Comparison of ENCODE assay signal across 27 cellular contexts in genomic region chr5:88436290-88436689, GRCh38.
DNase-seq lines count a peak whose midpoint lies in the region; ATAC-seq, FAIRE-seq and TF ChIP-seq lines count a peak whose summit lies in the region.
"Had no signal": no experiment of that assay in that cellular context is flagged by ENCODE, and none has a peak within 500 bp of the region (broad histone marks: within the 10 kb centered on the region; RNA-seq: fewer than 3 reads in every experiment).

No MANE protein-coding gene starts in this region.

- ATAC-seq in HepG2 (no peak), right lobe of liver (no peak), IMR-90 (ENCODE audit: low read depth) (no peak), K562 (no peak)

- no peak for TF ChIP-seq RAD21 in HepG2 (CRISPR knock-in tag; IDR thresholded peaks at IDR 0.05)
- TF ChIP-seq RAD21 in IMR-90 (IDR thresholded peaks at IDR 0.05; ENCODE audit: low read length) = no peak
- TF ChIP-seq RAD21 in K562 (CRISPR knock-in tag; conservative IDR thresholded peaks at IDR 0.05 in 1 of 2, IDR thresholded peaks at IDR 0.05 in 1 of 2) = no peak

- H3K14ac ChIP-seq in IMR-90 (replicated peaks; ENCODE audit: low read depth, low read length) (no peak overlapping the region), neuronal stem cell (ENCODE audit: low read length) (no peak overlapping the region)

- no peak overlapping the region for H2BK15ac ChIP-seq in IMR-90 (ENCODE audit: low read depth, low read length)
- no peak overlapping the region for H2BK15ac ChIP-seq in neuronal stem cell (ENCODE audit: low read length)

- H3K9me3 ChIP-seq in HepG2 (ENCODE audit: low read length) (no peaks in the 10 kb centered on the region), right lobe of liver (no peaks in the 10 kb centered on the region), IMR-90 (ENCODE audit: control insufficient read depth, insufficient read depth, low read length) (no peaks in the 10 kb centered on the region), K562 (replicated peaks; ENCODE audit: control insufficient read depth, insufficient read depth, low read depth, low read length) (no peaks in the 10 kb centered on the region), neuronal stem cell (replicated peaks in 1 of 2; ENCODE audit: control insufficient read depth in 2 of 2, insufficient read depth in 1 of 2, low read depth in 1 of 2, low read length in 2 of 2) (peaks cover 0 to 3% of the 10 kb centered on the region in 2 donors), prostate gland (no peaks in the 10 kb centered on the region)
- H3K9me3 ChIP-seq: BE2C, BLaER1 had no signal

- TF ChIP-seq CTCF in HepG2 (CRISPR knock-in tag; IDR thresholded peaks at IDR 0.05) (no peak), right lobe of liver (IDR thresholded peaks at IDR 0.05) (no peak), IMR-90 (conservative IDR thresholded peaks at IDR 0.05; ENCODE audit: low read depth, low read length) (no peak), K562 (IDR thresholded peaks at IDR 0.05 in 2 of 3, conservative IDR thresholded peaks at IDR 0.05 in 1 of 3; ENCODE audit: insufficient read depth in 2 of 3, low read depth in 1 of 3, low read length in 3 of 3) (no peak), prostate gland (IDR thresholded peaks at IDR 0.05) (no peak)

- H2AFZ ChIP-seq in HepG2 (ENCODE audit: low read length) (no peak overlapping the region), IMR-90 (replicated peaks; ENCODE audit: low read length, poor library complexity) (no peak overlapping the region), K562 (ENCODE audit: low read depth, low read length) (no peak overlapping the region), neuronal stem cell (ENCODE audit: low read length) (no peak overlapping the region)

- no peaks in the 10 kb centered on the region for H3K9me1 ChIP-seq in IMR-90 (ENCODE audit: insufficient read depth, low read length)
- no peaks in the 10 kb centered on the region for H3K9me1 ChIP-seq in K562 (ENCODE audit: control insufficient read depth, insufficient read depth, low read length)

- H3K79me2 ChIP-seq in HepG2 (ENCODE audit: insufficient read depth, low read length) (no peaks in the 10 kb centered on the region), K562 (ENCODE audit: control insufficient read depth, insufficient read depth, low read length) (no peaks in the 10 kb centered on the region)

- no peak overlapping the region for H3K56ac ChIP-seq in IMR-90 (ENCODE audit: extremely low read depth, insufficient read depth, low read length)

- intact Hi-C loops in HepG2 (cut with micrococcal nuclease; ENCODE audit: unreplicated experiment) (no loop called here), right lobe of liver (cut with DNase I) (no loop called here), IMR-90 (cut with micrococcal nuclease) (no loop called here), K562 (cut with micrococcal nuclease) (no loop called here), prostate gland (cut with DNase I) (no loop called here)

- FAIRE-seq in HepG2 (lab: Jason Lieb, UNC) (no peak), K562 (lab: Jason Lieb, UNC) (no peak)
- FAIRE-seq: G401.6, GM12891, GM19239 had no signal

- H3K23ac ChIP-seq in IMR-90 (ENCODE audit: low read depth, low read length) = no peak overlapping the region
- H3K23ac ChIP-seq in neuronal stem cell (ENCODE audit: low read depth, low read length, poor library complexity) = no peak overlapping the region

- H2BK5ac ChIP-seq in IMR-90 (ENCODE audit: low read depth, low read length, poor library complexity, severe bottlenecking) (no peak overlapping the region), neuronal stem cell (ENCODE audit: low read length) (no peak overlapping the region)

- CTCF ChIA-PET in HepG2 (lab: Yijun Ruan, JAX; ENCODE audit: low intra/inter-chr PET ratio, low total read pairs) = no interaction called here
- CTCF ChIA-PET in IMR-90 (lab: Yijun Ruan, JAX) = no interaction called here
- CTCF ChIA-PET in K562 (lab: Yijun Ruan, JAX; ENCODE audit: low intra/inter-chr PET ratio) = no interaction called here

- H3K79me1 ChIP-seq in IMR-90 (ENCODE audit: low read depth in 1 of 2, low read length in 2 of 2) (no peaks in the 10 kb centered on the region), neuronal stem cell (ENCODE audit: low read depth, low read length) (no peaks in the 10 kb centered on the region)

- H2BK120ac ChIP-seq in IMR-90 (ENCODE audit: low read depth, low read length) (no peak overlapping the region), neuronal stem cell (ENCODE audit: low read depth, low read length) (no peak overlapping the region)

- H3K27me3 ChIP-seq in HepG2 (ENCODE audit: control insufficient read depth in 1 of 2, insufficient read depth in 2 of 2, low read length in 2 of 2) (no peaks in the 10 kb centered on the region; a peak in 1 of 5 replicates), right lobe of liver (no peaks in the 10 kb centered on the region), IMR-90 (ENCODE audit: control insufficient read depth, insufficient read depth, low read length) (no peaks in the 10 kb centered on the region), K562 (ENCODE audit: control insufficient read depth in 2 of 2, insufficient read depth in 2 of 2, low read length in 2 of 2) (no peaks in the 10 kb centered on the region), neuronal stem cell (ENCODE audit: control insufficient read depth in 3 of 3, insufficient read depth in 3 of 3, low read depth in 1 of 3, low read length in 3 of 3) (no peaks in the 10 kb centered on the region), prostate gland (replicated peaks; ENCODE audit: insufficient read depth) (no peaks in the 10 kb centered on the region)
- H3K27me3 ChIP-seq: BE2C, BLaER1 had no signal

- in situ Hi-C loops in HepG2 (cut with HindIII; ENCODE audit: extremely low pct_ligation_motif_present, low pct_unique_long_range_greater_than_20kb) (no loop called here), IMR-90 (cut with MboI; ENCODE audit: low sequenced_read_pairs) (no loop called here), K562 (cut with MboI) (no loop called here), G401 (cut with HindIII; ENCODE audit: low sequenced_read_pairs) (no loop called here)

- no peak overlapping the region for H2BK12ac ChIP-seq in neuronal stem cell (ENCODE audit: low read length)

- H3K4me1 ChIP-seq in HepG2 (ENCODE audit: insufficient read depth, low read length) = no peaks in the 10 kb centered on the region
- H3K4me1 ChIP-seq in right lobe of liver = no peaks in the 10 kb centered on the region
- no peaks in the 10 kb centered on the region for H3K4me1 ChIP-seq in IMR-90 (ENCODE audit: control insufficient read depth, insufficient read depth, low read length)
- H3K4me1 ChIP-seq in K562 (replicated peaks in 1 of 2; ENCODE audit: control insufficient read depth in 2 of 2, insufficient read depth in 2 of 2, low read length in 2 of 2) = no peaks in the 10 kb centered on the region
- peaks cover 0 to 2% of the 10 kb centered on the region in 2 donors for H3K4me1 ChIP-seq in neuronal stem cell (ENCODE audit: control insufficient read depth in 2 of 2, insufficient read depth in 1 of 2, low read depth in 1 of 2, low read length in 2 of 2)
- H3K4me1 ChIP-seq in prostate gland (replicated peaks) = no peaks in the 10 kb centered on the region
- H3K4me1 ChIP-seq: BE2C, BLaER1 had no signal

- H3K27ac ChIP-seq in HepG2 (ENCODE audit: extremely low read length, insufficient read depth, low read length) = no peak overlapping the region
- no peak overlapping the region for H3K27ac ChIP-seq in right lobe of liver
- no peak overlapping the region for H3K27ac ChIP-seq in IMR-90 (ENCODE audit: insufficient read depth, low read length)
- H3K27ac ChIP-seq in K562 (ENCODE audit: extremely low read depth, low read depth, low read length) = no peak overlapping the region
- no peak overlapping the region for H3K27ac ChIP-seq in neuronal stem cell (replicated peaks; ENCODE audit: low read length)
- no peak overlapping the region for H3K27ac ChIP-seq in prostate gland
- H3K27ac ChIP-seq: 22Rv1, BLaER1 had no signal

- WGBS in HepG2 (ENCODE audit: low lambda C conversion rate) = 15% methylated on average over 2 of the region's 2 CpGs
- 100% methylated on average over 2 of the region's 2 CpGs for WGBS in right lobe of liver (ENCODE audit: insufficient coverage, low coverage, low lambda C conversion rate, missing lambda C conversion rate)
- WGBS in IMR-90 (ENCODE audit: extremely low coverage in 2 of 2, insufficient read length in 1 of 2), 2 experiments = 100% methylated on average over 1 of the region's 2 CpGs; no CpG with 5 or more reads in 1 of the 2 experiments
- WGBS in K562 (ENCODE audit: insufficient coverage, low coverage, missing lambda C conversion rate) = 4% methylated on average over 2 of the region's 2 CpGs
- WGBS in neuronal stem cell (ENCODE audit: extremely low coverage in 2 of 2, insufficient read length in 2 of 2, insufficient replicate concordance in 1 of 2), 2 donors = no CpG with 5 or more reads among the region's 2 CpGs
- 98% methylated on average over 2 of the region's 2 CpGs for WGBS in prostate gland

- no peak overlapping the region for H4K91ac ChIP-seq in IMR-90 (ENCODE audit: insufficient read depth, low read depth, low read length)
- H4K91ac ChIP-seq in neuronal stem cell (ENCODE audit: low read depth, low read length, poor library complexity) = no peak overlapping the region

- H3K4ac ChIP-seq in IMR-90 (ENCODE audit: low read depth, low read length) (no peak overlapping the region), neuronal stem cell (ENCODE audit: low read length) (no peak overlapping the region)

- DNase-seq in HepG2 (ENCODE audit: low spot score) = no peak
- no peak for DNase-seq in right lobe of liver
- DNase-seq in IMR-90 = no peak
- no peak for DNase-seq in K562 (ENCODE audit: extremely low read depth in 1 of 4, low spot score in 3 of 4)
- no peak for DNase-seq in neuronal stem cell (ENCODE audit: low spot score)
- no peak for DNase-seq in G401 (ENCODE audit: low spot score)
- no peak for DNase-seq in NCI-H1092 (lab: John Stamatoyannopoulos, UW)
- no peak for DNase-seq in prostate gland (ENCODE audit: low spot score)
- DNase-seq: ACHN; BE2C; C1 segment of cervical spinal cord; CD4-positive, alpha-beta memory T cell; CD4-positive, CD25-positive, alpha-beta regulatory T cell; CD8-positive, alpha-beta memory T cell; COR-L47; DMS 273 treated with DMSO at 0.1 percent for 48 hours; DMS153; DMS53; DMS79; DND-41; EL; GF-D8 had no signal

- H3K9ac ChIP-seq in HepG2 (ENCODE audit: insufficient read depth, low read depth, low read length) = no peak overlapping the region
- no peak overlapping the region for H3K9ac ChIP-seq in IMR-90 (ENCODE audit: low read depth, low read length)
- no peak overlapping the region for H3K9ac ChIP-seq in K562 (ENCODE audit: insufficient read depth in 1 of 2, low read depth in 2 of 2, low read length in 2 of 2)
- H3K9ac ChIP-seq in neuronal stem cell (ENCODE audit: low read depth, low read length, poor library complexity) = no peak overlapping the region
- H3K9ac ChIP-seq: BLaER1 had no signal

- no peak overlapping the region for H2BK20ac ChIP-seq in IMR-90 (ENCODE audit: low read depth, low read length)

- TF ChIP-seq POLR2A in HepG2 (IDR thresholded peaks at IDR 0.05; ENCODE audit: insufficient read depth in 1 of 2, low read depth in 2 of 2, low read length in 2 of 2) (no peak), right lobe of liver (IDR thresholded peaks at IDR 0.05) (no peak), IMR-90 (IDR thresholded peaks at IDR 0.05; ENCODE audit: low read depth, low read length) (no peak), K562 (conservative IDR thresholded peaks at IDR 0.05) (no peak), prostate gland (IDR thresholded peaks at IDR 0.05) (no peak)

- H3K4me3 ChIP-seq in HepG2 (replicated peaks in 1 of 3; ENCODE audit: insufficient read depth in 1 of 3, low read depth in 2 of 3, low read length in 3 of 3) (no peak overlapping the region), right lobe of liver (no peak overlapping the region), IMR-90 (ENCODE audit: insufficient read depth, low read depth, low read length) (no peak overlapping the region), K562 (no peak overlapping the region), neuronal stem cell (ENCODE audit: low read length in 2 of 2) (no peak overlapping the region), prostate gland (no peak overlapping the region)
- H3K4me3 ChIP-seq: BLaER1 had no signal

- H3K4me2 ChIP-seq in HepG2 (ENCODE audit: low read depth, low read length) (no peak overlapping the region), IMR-90 (ENCODE audit: low read depth, low read length) (no peak overlapping the region), K562 (ENCODE audit: insufficient read depth, low read length) (no peak overlapping the region), neuronal stem cell (ENCODE audit: insufficient read depth, low read length, poor library complexity, severe bottlenecking) (no peak overlapping the region)
- H3K4me2 ChIP-seq: BLaER1 had no signal

- H2AK5ac ChIP-seq in IMR-90 (ENCODE audit: low read depth, low read length) (no peak overlapping the region), neuronal stem cell (ENCODE audit: low read depth, low read length) (no peak overlapping the region)

- POLR2A ChIA-PET in HepG2 (lab: Yijun Ruan, JAX) = no interaction called here
- POLR2A ChIA-PET in IMR-90 (lab: Charles Lee; ENCODE audit: unreplicated experiment) = no interaction called here
- POLR2A ChIA-PET in K562 (lab: Yijun Ruan, JAX) = no interaction called here

- dilution Hi-C loops in IMR-90 (cut with HindIII; ENCODE audit: low sequenced_read_pairs, unreplicated experiment) = no loop called here

- no peaks in the 10 kb centered on the region for H4K20me1 ChIP-seq in HepG2 (ENCODE audit: insufficient read depth, low read length)
- H4K20me1 ChIP-seq in IMR-90 (ENCODE audit: insufficient read depth, low read length) = no peaks in the 10 kb centered on the region
- H4K20me1 ChIP-seq in K562 (replicated peaks; ENCODE audit: control insufficient read depth, insufficient read depth, low read length) = no peaks in the 10 kb centered on the region
- H4K20me1 ChIP-seq: BLaER1 had no signal

- BruUV-seq in HepG2 (replicated peaks; lab: Mats Ljungman, UMichigan) (no TSS peak), IMR-90 (replicated peaks; lab: Mats Ljungman, UMichigan) (no TSS peak), K562 (replicated peaks; lab: Mats Ljungman, UMichigan) (no TSS peak)

- H2AK9ac ChIP-seq in IMR-90 (replicated peaks; ENCODE audit: low read depth, low read length, poor library complexity) = no peak overlapping the region

- H3K18ac ChIP-seq in IMR-90 (ENCODE audit: low read depth, low read length) (no peak overlapping the region), neuronal stem cell (ENCODE audit: low read length) (peak overlapping the region; percentile 57)

- H3K36me3 ChIP-seq in HepG2 (replicated peaks in 1 of 2; ENCODE audit: control insufficient read depth in 1 of 2, insufficient read depth in 2 of 2, low read length in 2 of 2) (no peaks in the 10 kb centered on the region), right lobe of liver (no peaks in the 10 kb centered on the region), IMR-90 (ENCODE audit: control insufficient read depth, insufficient read depth, low read length) (no peaks in the 10 kb centered on the region), K562 (ENCODE audit: control insufficient read depth, insufficient read depth, low read length) (no peaks in the 10 kb centered on the region), neuronal stem cell (replicated peaks in 1 of 2; ENCODE audit: control insufficient read depth in 2 of 2, insufficient read depth in 2 of 2, low read length in 2 of 2) (no peaks in the 10 kb centered on the region), prostate gland (no peaks in the 10 kb centered on the region)
- H3K36me3 ChIP-seq: BE2C, BLaER1 had no signal

- TF ChIP-seq EP300 in HepG2 (IDR thresholded peaks at IDR 0.05; ENCODE audit: low read depth in 2 of 2, low read length in 2 of 2) (no peak), HepG2 (CRISPR knock-in tag; IDR thresholded peaks at IDR 0.05; ENCODE audit: borderline replicate concordance) (no peak), K562 (IDR thresholded peaks at IDR 0.05; ENCODE audit: low read length) (no peak)

- H4K5ac ChIP-seq in IMR-90 (ENCODE audit: low read depth, low read length) = no peak overlapping the region

- no peak overlapping the region for H4K8ac ChIP-seq in IMR-90 (ENCODE audit: low read depth in 2 of 2, low read length in 2 of 2)
- no peak overlapping the region for H4K8ac ChIP-seq in neuronal stem cell (ENCODE audit: low read depth, low read length)

Comparison
In these comparisons a context has a peak if more than half of its experiments do, and no peak if none do; other contexts are left out.
1. Of the 241 proteins assayed by ChIP-seq in both HepG2 and K562: peak only in HepG2: none; only in K562: none; in both: CEBPB; in neither: 239; mixed calls (peak in some experiments, not most) for 1.